ENCODE assay signal across 1 cellular context in genomic region chr1:69221492-69221990, GRCh38.
TF ChIP-seq lines count a peak whose summit lies in the region.

No MANE protein-coding gene starts in this region.

TF ChIP-seq in SK-N-SH, 30 proteins besides CTCF, POLR2A, EP300 and RAD21 (continued from another document):
- TF ChIP-seq MXI1 (IDR thresholded peaks at IDR 0.05; ENCODE audit: low read depth, low read length), result no peak
- no peak for TF ChIP-seq ZBTB33 (IDR thresholded peaks at IDR 0.05; ENCODE audit: borderline replicate concordance, low read depth)
- no peak for TF ChIP-seq RXRA (IDR thresholded peaks at IDR 0.05; ENCODE audit: borderline replicate concordance, low read depth)
- no peak for TF ChIP-seq SMC3 (IDR thresholded peaks at IDR 0.05; ENCODE audit: low read depth, low read length)
